1 cellular context compared by ENCODE assay signal in the genomic region with DNA sequence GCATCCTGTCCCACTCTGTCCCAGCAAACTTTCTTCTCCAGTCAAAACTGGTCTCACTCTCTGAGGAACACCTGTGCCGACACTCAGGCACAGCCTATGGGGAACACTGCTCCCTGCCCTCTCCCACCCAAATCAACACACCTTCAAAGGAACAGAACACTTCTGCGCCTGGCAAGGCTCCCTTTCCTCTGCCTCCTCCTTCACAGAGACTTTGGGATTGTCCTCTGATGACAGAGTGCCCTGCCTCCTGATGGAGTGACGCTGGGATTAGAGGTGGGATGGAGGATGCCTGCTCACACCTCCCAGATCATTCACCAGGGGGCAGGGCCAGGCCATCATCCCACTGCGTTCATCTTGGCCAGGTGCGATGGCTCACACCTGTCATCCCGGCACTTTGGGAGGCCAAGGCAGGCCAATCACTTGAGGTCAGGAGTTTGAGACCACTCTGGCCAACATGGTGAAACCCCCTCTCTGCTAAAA.
TF ChIP-seq lines count a peak whose summit lies in the region.

No MANE protein-coding gene starts in this region.

TF ChIP-seq in IMR-90, 13 proteins besides CTCF, POLR2A, EP300 and RAD21:
- TF ChIP-seq RFX5 (IDR thresholded peaks at IDR 0.05; ENCODE audit: low read depth, low read length) (no peak), FOS (IDR thresholded peaks at IDR 0.05; ENCODE audit: low read depth, low read length) (no peak), NFE2L2 (IDR thresholded peaks at IDR 0.05; ENCODE audit: low read depth, low read length) (no peak), BHLHE40 (IDR thresholded peaks at IDR 0.05; ENCODE audit: low read depth, low read length) (no peak), MAZ (IDR thresholded peaks at IDR 0.05; ENCODE audit: borderline replicate concordance, low read depth, low read length) (no peak), CHD1 (IDR thresholded peaks at IDR 0.05; ENCODE audit: low read depth, low read length) (no peak)
TF ChIP-seq in IMR-90: peak in this region for 0.
